In the genomic region with DNA sequence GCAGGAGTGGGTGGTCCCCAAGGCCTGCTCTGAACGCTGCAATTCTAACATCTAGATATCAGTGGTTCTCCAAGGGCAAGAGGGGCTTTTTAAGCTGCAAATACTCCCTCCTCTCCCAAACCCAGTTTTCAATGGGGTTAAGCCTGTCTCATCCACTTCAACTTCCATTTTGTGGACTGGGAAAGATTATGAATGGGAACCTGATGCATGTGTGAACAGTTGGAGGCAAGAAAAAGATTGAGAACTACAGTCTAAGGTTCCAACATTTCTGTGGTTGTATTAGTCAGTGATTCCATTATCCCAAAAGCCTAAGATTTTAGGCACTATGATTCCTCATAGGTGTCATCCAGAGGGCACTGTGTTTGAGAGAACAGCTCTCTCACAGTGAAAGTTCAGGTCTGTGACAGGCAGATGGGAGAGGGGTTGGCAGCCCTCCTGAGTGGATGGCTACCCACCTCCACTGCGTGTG, we compare ENCODE assay signal across 19 cellular contexts. TPM values are rescaled to one million over a fixed set of nuclear protein-coding genes. Genes with fewer than 3 reads are reported as not detected.
DNase-seq lines count a peak whose midpoint lies in the region; ATAC-seq and TF ChIP-seq lines count a peak whose summit lies in the region.
"Had no signal": no experiment of that assay in that cellular context is flagged by ENCODE, and none has a peak within 500 bp of the region (broad histone marks: within the 10 kb centered on the region; RNA-seq: fewer than 3 reads in every experiment).

No MANE protein-coding gene starts in this region.

- DNase-seq in Caco-2 (no peak), MG63 (peak; percentile 56), myocyte (ENCODE audit: low read depth) (peak; percentile 54), cerebellar cortex (ENCODE audit: low spot score) (no peak), coronary artery (ENCODE audit: low spot score) (no peak), NCI-H774 (lab: John Stamatoyannopoulos, UW) (no peak)
- DNase-seq: activated CD4-positive, alpha-beta T cell treated with anti-CD3 and anti-CD28 coated beads, Interleukin-2, amount 50 U/mL, for 1 hour; activated T-cell treated with anti-CD3 and anti-CD28 coated beads, Interleukin-2, amount 50 U/mL, for 4 hours; dermis blood vessel endothelial cell; DMS 273 treated with DMSO at 0.1 percent for 48 hours; foreskin melanocyte; NCI-H1092 treated with DMSO at 0.1 percent for 48 hours; NCI-H2227 treated with DMSO at 0.1 percent for 48 hours; retina; SK-N-SH; trophoblast cell had no signal

- H3K9me3 ChIP-seq in Caco-2 (no peaks in the 10 kb centered on the region), MG63 (no peaks in the 10 kb centered on the region), duodenal mucosa (ENCODE audit: control insufficient read depth in 1 of 2, low read length in 2 of 2) (no peaks in the 10 kb centered on the region)
- H3K9me3 ChIP-seq: SK-N-SH had no signal

- H3K4me3 ChIP-seq in Caco-2 (ENCODE audit: low read depth, low read length) (no peak overlapping the region), MG63 (no peak overlapping the region), duodenal mucosa (ENCODE audit: low read depth in 1 of 2, low read length in 2 of 2) (peak overlapping the region in 1 of 2 donors; percentile 4), coronary artery (no peak overlapping the region)

- intact Hi-C loops in Caco-2 (cut with micrococcal nuclease; ENCODE audit: unreplicated experiment), result no loop called here

- H3K27me3 ChIP-seq in Caco-2 (replicated peaks; ENCODE audit: control insufficient read depth, insufficient read depth, low read length), result no peaks in the 10 kb centered on the region
- H3K27me3 ChIP-seq in MG63, result no peaks in the 10 kb centered on the region
- H3K27me3 ChIP-seq in duodenal mucosa (ENCODE audit: control insufficient read depth in 1 of 2, insufficient read depth in 2 of 2, low read length in 2 of 2), result no peaks in the 10 kb centered on the region

- peak overlapping the region; percentile 86 for H3K27ac Mint-ChIP-seq in Caco-2 (ENCODE audit: unreplicated experiment)

- H3K4me1 ChIP-seq in Caco-2 (peaks cover 97% of the 10 kb centered on the region), duodenal mucosa (ENCODE audit: control insufficient read depth in 1 of 2, insufficient read depth in 2 of 2, low read length in 2 of 2) (peaks cover 63 to 64% of the 10 kb centered on the region in 2 donors)

- H3K27ac ChIP-seq in duodenal mucosa (ENCODE audit: low read depth, low read length) (peak overlapping the region; percentile 51), coronary artery (no peak overlapping the region)

- peaks cover 4% of the 10 kb centered on the region for H3K9me3 Mint-ChIP-seq in Caco-2 (ENCODE audit: unreplicated experiment)
- H3K9me3 Mint-ChIP-seq: activated T-cell treated with anti-CD3 and anti-CD28 coated beads, Interleukin-2, amount 50 U/mL, for 4 hours had no signal

- no peaks in the 10 kb centered on the region for H3K27me3 Mint-ChIP-seq in Caco-2 (ENCODE audit: insufficient read depth, unreplicated experiment)

- no peaks in the 10 kb centered on the region for H3K36me3 Mint-ChIP-seq in Caco-2 (ENCODE audit: insufficient read depth, unreplicated experiment)

- TF ChIP-seq CTCF in Caco-2 (IDR thresholded peaks at IDR 0.05; ENCODE audit: insufficient read depth in 1 of 2, low read depth in 1 of 2, low read length in 1 of 2, severe bottlenecking in 1 of 2, unreplicated experiment in 1 of 2) (no peak), coronary artery (IDR thresholded peaks at IDR 0.05) (no peak)

- CTCF ChIA-PET in Caco-2 (lab: Charles Lee), result interaction anchor here (1.0 to 3.2 kb wide), 3 partner anchors 14 to 192 kb away, joined by 3 to 37 read pairs (median 33); no protein-coding TSS in a partner anchor

- H3K4me3 Mint-ChIP-seq in Caco-2 (ENCODE audit: unreplicated experiment), result no peak overlapping the region
- H3K4me3 Mint-ChIP-seq: activated T-cell treated with anti-CD3 and anti-CD28 coated beads, Interleukin-2, amount 50 U/mL, for 4 hours; neural crest cell had no signal

- H3K36me3 ChIP-seq in Caco-2 (ENCODE audit: control insufficient read depth, insufficient read depth, low read length) (peaks cover 35% of the 10 kb centered on the region), MG63 (no peaks in the 10 kb centered on the region), duodenal mucosa (ENCODE audit: control insufficient read depth in 1 of 2, insufficient read depth in 2 of 2, low read length in 2 of 2) (peaks cover 40 to 44% of the 10 kb centered on the region in 2 donors)

- ATAC-seq in GM18873 (IDR thresholded peaks at IDR 0.05; ENCODE audit: low FRiP score, unreplicated experiment), result no peak
- ATAC-seq: activated T-cell treated with anti-CD3 and anti-CD28 coated beads, Interleukin-2, amount 50 U/mL, for 4 hours had no signal

- peak overlapping the region; percentile 25 to 72 for H3K9ac ChIP-seq in duodenal mucosa (ENCODE audit: low read depth in 1 of 2, low read length in 2 of 2)
- H3K9ac ChIP-seq: SK-N-SH had no signal

- H3K4me1 Mint-ChIP-seq in Caco-2 (ENCODE audit: low read depth, unreplicated experiment), result peaks cover 74% of the 10 kb centered on the region
- H3K4me1 Mint-ChIP-seq: neural crest cell had no signal

- POLR2A ChIA-PET in Caco-2 (lab: Charles Lee), result no interaction called here

- no TSS peak for BruUV-seq in Caco-2 (replicated peaks; lab: Mats Ljungman, UMichigan)

RNA-seq across cellular contexts. Expression of a gene that starts 53.7 kb away (rescaled TPM):
- total RNA-seq in Caco-2 (2022) (256 and 292 TPM in 2 replicates), myocyte (not detected in 2 replicates)
- not detected in 2 replicates for total RNA-seq in MG63 (2014; rRNA removed; shearing (Covaris generic); ENCODE audit: low replicate concordance)
- polyA plus RNA-seq in myocyte (2012), result not detected
- total RNA-seq: dermis blood vessel endothelial cell, neural crest cell had no signal
- polyA plus RNA-seq: SK-N-SH had no signal

Comparison
In these comparisons a context has a peak if more than half of its experiments do, and no peak if none do; other contexts are left out.
1. DNase-seq: peak in MG63 (single experiment) and myocyte (single experiment); none in Caco-2 (0 of 2), cerebellar cortex (single experiment), coronary artery (single experiment) and NCI-H774 (single experiment).
2. RNA of a gene that starts 53.7 kb away (total RNA-seq): 256 to 292 TPM in Caco-2; not detected in MG63 and not detected in myocyte; every median in the first group is over 100 times any median in the second.